ENCODE assay signal across 19 cellular contexts in genomic region chr9:101333923-101334702, GRCh38. TPM values are rescaled to one million over a fixed set of nuclear protein-coding genes. Genes with fewer than 3 reads are reported as not detected.
DNase-seq lines count a peak whose midpoint lies in the region; ATAC-seq and TF ChIP-seq lines count a peak whose summit lies in the region.
"Had no signal": no experiment of that assay in that cellular context is flagged by ENCODE, and none has a peak within 500 bp of the region (broad histone marks: within the 10 kb centered on the region; RNA-seq: fewer than 3 reads in every experiment).

No MANE protein-coding gene starts in this region.

- peak overlapping the region; percentile 19 for H3K27ac Mint-ChIP-seq in neural crest cell (ENCODE audit: unreplicated experiment)
- H3K27ac Mint-ChIP-seq: B cell; CD4-positive, alpha-beta T cell; IgD-negative memory B cell had no signal

- DNase-seq in AG08396 (ENCODE audit: low spot score) (peak; percentile 4), H7 (peak; percentile 16), left lobe of liver (ENCODE audit: low spot score) (no peak), neural crest cell (ENCODE audit: low read depth, low spot score) (no peak), right atrium auricular region (ENCODE audit: low spot score) (no peak), HEK293T (ENCODE audit: extremely low spot score) (no peak)
- DNase-seq: ACHN; C1 segment of cervical spinal cord; Calu3; CD4-positive, alpha-beta T cell; DMS 273 treated with DMSO at 0.1 percent for 48 hours; HCEC 1CT had no signal

- ATAC-seq in left lobe of liver (peak; percentile 22), GM18867 (IDR thresholded peaks at IDR 0.05; ENCODE audit: unreplicated experiment) (no peak), esophagus mucosa (no peak)
- ATAC-seq: GM12878 had no signal

- CTCF ChIA-PET in HEK293T (lab: Yijun Ruan, JAX), result no interaction called here

- no peak overlapping the region for H3K4me3 Mint-ChIP-seq in neural crest cell
- H3K4me3 Mint-ChIP-seq: B cell; CD4-positive, alpha-beta T cell; IgD-negative memory B cell had no signal

- H3K4me1 Mint-ChIP-seq in neural crest cell, result no peaks in the 10 kb centered on the region
- H3K4me1 Mint-ChIP-seq: B cell, IgD-negative memory B cell had no signal

- no peaks in the 10 kb centered on the region for H3K9me3 Mint-ChIP-seq in neural crest cell
- H3K9me3 Mint-ChIP-seq: CD4-positive, alpha-beta T cell; IgD-negative memory B cell had no signal

- H3K4me3 ChIP-seq in H7 (ENCODE audit: insufficient read depth, low read depth, low read length) (no peak overlapping the region), right atrium auricular region (no peak overlapping the region)
- H3K4me3 ChIP-seq: GM12878 had no signal

- H3K27me3 ChIP-seq in H7 (ENCODE audit: control insufficient read depth, insufficient read depth, low read length) (no peaks in the 10 kb centered on the region), right atrium auricular region (no peaks in the 10 kb centered on the region)

- H3K4me1 ChIP-seq in right atrium auricular region, result no peaks in the 10 kb centered on the region

- H3K36me3 ChIP-seq in H7 (replicated peaks; ENCODE audit: control insufficient read depth, insufficient read depth, low read length), result no peaks in the 10 kb centered on the region
- no peaks in the 10 kb centered on the region for H3K36me3 ChIP-seq in right atrium auricular region

- no peaks in the 10 kb centered on the region for H3K36me3 Mint-ChIP-seq in neural crest cell (ENCODE audit: low read depth)
- H3K36me3 Mint-ChIP-seq: IgD-negative memory B cell had no signal

- POLR2A ChIA-PET in HEK293T (lab: Yijun Ruan, JAX), result no interaction called here

- no peak overlapping the region for H3K27ac ChIP-seq in right atrium auricular region

- TF ChIP-seq CTCF in neural crest cell (conservative IDR thresholded peaks at IDR 0.05) (no peak), right atrium auricular region (IDR thresholded peaks at IDR 0.05) (no peak)

- no peaks in the 10 kb centered on the region for H3K9me3 ChIP-seq in right atrium auricular region

- H3K27me3 Mint-ChIP-seq in neural crest cell (ENCODE audit: low read depth), result no peaks in the 10 kb centered on the region

TF ChIP-seq in HEK293T, 16 proteins besides CTCF, POLR2A, EP300 and RAD21:
- TF ChIP-seq HDGF (IDR thresholded peaks at IDR 0.05; ENCODE audit: borderline replicate concordance), result no peak
- TF ChIP-seq LEF1 (IDR thresholded peaks at IDR 0.05; ENCODE audit: borderline replicate concordance), result no peak
- TF ChIP-seq BHLHE40 (IDR thresholded peaks at IDR 0.05; ENCODE audit: borderline replicate concordance), result no peak
- TF ChIP-seq SP1 (IDR thresholded peaks at IDR 0.05), result no peak
- TF ChIP-seq ELF4 (IDR thresholded peaks at IDR 0.05), result no peak
- TF ChIP-seq FOXK2 (IDR thresholded peaks at IDR 0.05), result no peak
- no peak for TF ChIP-seq ARNT (IDR thresholded peaks at IDR 0.05)
- no peak for TF ChIP-seq SUZ12 (IDR thresholded peaks at IDR 0.05)
- TF ChIP-seq FOXM1 (IDR thresholded peaks at IDR 0.05; ENCODE audit: borderline replicate concordance), result no peak
- no peak for TF ChIP-seq L3MBTL2 (conservative IDR thresholded peaks at IDR 0.05)
- TF ChIP-seq ZNF384 (IDR thresholded peaks at IDR 0.05), result no peak
- TF ChIP-seq TARDBP (IDR thresholded peaks at IDR 0.05), result no peak
- TF ChIP-seq PKNOX1 (IDR thresholded peaks at IDR 0.05), result no peak
- TF ChIP-seq FOXA1 (IDR thresholded peaks at IDR 0.05), result no peak

RNA-seq across cellular contexts. Expression of gene BAAT, which starts 50.7 kb away (rescaled TPM):
- 0.10 TPM in 1 of 2 replicates, not detected in the other for total RNA-seq in H7 (2014; rRNA removed; shearing (Covaris generic))
- total RNA-seq in left lobe of liver (459 TPM), neural crest cell (0.16 and 0.30 TPM in 2 replicates), right atrium auricular region (under 1 TPM in 1 of 2 donors, not detected in 1; 0.20 TPM), esophagus mucosa (0.08 TPM)
- total RNA-seq: A172; B cell; CD4-positive, alpha-beta T cell; G401 had no signal

Comparison
In these comparisons a context has a peak if more than half of its experiments do, and no peak if none do; other contexts are left out.
1. DNase-seq: peak in AG08396 (single experiment) and H7 (single experiment); none in left lobe of liver (single experiment), neural crest cell (single experiment), right atrium auricular region (single experiment) and HEK293T (single experiment).
2. RNA of gene BAAT, which starts 50.7 kb away (total RNA-seq): 459 TPM in left lobe of liver (single experiment); 0.16 to 0.30 TPM in neural crest cell, 0.20 TPM in right atrium auricular region, 0.10 TPM in H7 and 0.08 TPM in esophagus mucosa (single experiment); every median in the first group is over 100 times any median in the second.